In the genomic region with DNA sequence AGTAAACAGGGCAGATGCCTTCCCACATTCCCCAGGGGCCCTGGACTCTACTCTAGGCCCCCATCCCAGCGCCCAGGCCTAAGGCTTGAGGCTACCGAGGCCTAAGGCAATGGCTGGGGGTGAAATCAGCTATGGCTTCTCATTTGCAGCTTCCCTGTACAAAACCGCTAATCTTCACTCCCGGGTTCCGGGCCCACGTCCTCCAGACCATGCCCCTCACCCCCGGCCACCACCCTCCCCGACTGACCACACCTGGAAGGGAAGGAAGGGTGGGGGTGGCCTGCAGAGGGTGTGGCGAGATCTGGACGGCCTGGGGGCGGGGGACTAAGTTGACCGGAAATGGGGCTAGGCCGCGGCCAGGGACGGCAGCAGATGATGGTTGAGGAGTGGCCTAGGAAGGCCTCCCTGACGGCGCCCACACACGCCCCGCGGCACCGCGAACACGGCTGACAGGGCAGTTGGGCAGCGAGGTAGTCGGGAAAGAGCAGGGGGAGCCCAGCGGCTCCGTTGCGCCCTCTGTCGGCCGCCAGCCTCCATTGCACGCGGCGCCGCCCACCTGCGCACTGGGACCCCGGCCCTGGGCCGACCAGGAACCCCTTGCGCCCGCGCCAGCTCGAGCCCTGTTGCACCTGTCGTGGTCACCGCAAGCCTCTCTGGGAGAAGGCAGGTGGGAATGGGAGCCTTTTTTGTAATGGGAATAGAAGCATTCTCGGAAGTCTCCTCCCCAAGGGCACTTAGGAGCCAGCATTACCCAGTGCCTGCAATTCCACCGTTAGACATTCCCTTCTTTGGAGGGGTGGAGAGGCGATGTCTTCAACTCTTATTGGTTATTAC, we compare ENCODE assay signal across 9 cellular contexts.
DNase-seq lines count a peak whose midpoint lies in the region; ATAC-seq and TF ChIP-seq lines count a peak whose summit lies in the region.
"Had no signal": no experiment of that assay in that cellular context is flagged by ENCODE, and none has a peak within 500 bp of the region (broad histone marks: within the 10 kb centered on the region; RNA-seq: fewer than 3 reads in every experiment).

No MANE protein-coding gene starts in this region.

- H3K4me3 Mint-ChIP-seq in CD14-positive monocyte = peak overlapping the region; percentile 73 to 90
- H3K4me3 Mint-ChIP-seq in activated naive CD4-positive, alpha-beta T cell treated with anti-CD3 and anti-CD28 coated beads for 36 hours = peak overlapping the region; percentile 50
- H3K4me3 Mint-ChIP-seq: T-helper 1 cell treated with Interleukin-12 subunit alpha and Interleukin-12 subunit beta and Interleukin-4 antibody, amounts not matched to agents 30 μg/mL and 1 μg/mL, for 36 hours had no signal

- intact Hi-C loops in CD14-positive monocyte (cut with micrococcal nuclease) (loop anchor here (5.0 kb wide), 2 partner anchors 40 to 50 kb away; no protein-coding TSS in a partner anchor), tibial artery (cut with DNase I; ENCODE audit: low total_unique reads) (loop anchor here (5.0 kb wide), 1 partner anchor 90 kb away; no protein-coding TSS in a partner anchor)
- intact Hi-C loops in activated naive CD4-positive, alpha-beta T cell treated with anti-CD3 and anti-CD28 coated beads for 36 hours (cut with micrococcal nuclease) = loop anchor here (2.0 to 10.0 kb wide), 2 partner anchors 187 to 353 kb away; no protein-coding TSS in a partner anchor

- peaks cover 0 to 3% (median 1%) of the 10 kb centered on the region in 3 donors for H3K27me3 Mint-ChIP-seq in CD14-positive monocyte (ENCODE audit: low read depth in 3 of 3)
- H3K27me3 Mint-ChIP-seq in activated naive CD4-positive, alpha-beta T cell treated with anti-CD3 and anti-CD28 coated beads for 36 hours (ENCODE audit: low read depth) = no peaks in the 10 kb centered on the region

- DNase-seq in CD14-positive monocyte (ENCODE audit: low spot score) (no peak), HuH-7 (ENCODE audit: low spot score) (peak; percentile 68), SJCRH30 (peak; percentile 88), globus pallidus (ENCODE audit: low spot score) (peak; percentile 49), omental fat pad (ENCODE audit: low spot score) (peak; percentile 32), tibial artery (peak; percentile 43 to 77)
- DNase-seq in activated naive CD4-positive, alpha-beta T cell treated with anti-CD3 and anti-CD28 coated beads for 36 hours = peak; percentile 48

- peaks cover 19% of the 10 kb centered on the region; the same call in 1 of the 2 replicates for H3K4me1 ChIP-seq in SJCRH30
- H3K4me1 ChIP-seq in tibial artery = peaks cover 0 to 52% (median 27%) of the 10 kb centered on the region in 4 donors

- peak; percentile 92 for ATAC-seq in GM19395 (IDR thresholded peaks at IDR 0.05; ENCODE audit: unreplicated experiment)
- peak; percentile 72 for ATAC-seq in omental fat pad (ENCODE audit: low FRiP score)

- H3K27me3 ChIP-seq in SJCRH30 (no peaks in the 10 kb centered on the region), tibial artery (no peaks in the 10 kb centered on the region)

- H3K36me3 ChIP-seq in SJCRH30 = no peaks in the 10 kb centered on the region
- no peaks in the 10 kb centered on the region for H3K36me3 ChIP-seq in tibial artery

- peak overlapping the region in 6 of 7 donors; percentile 23 to 88 (median 74) for H3K27ac Mint-ChIP-seq in CD14-positive monocyte
- H3K27ac Mint-ChIP-seq in activated naive CD4-positive, alpha-beta T cell treated with anti-CD3 and anti-CD28 coated beads for 36 hours = no peak overlapping the region
- H3K27ac Mint-ChIP-seq: T-helper 1 cell treated with Interleukin-12 subunit alpha and Interleukin-12 subunit beta and Interleukin-4 antibody, amounts not matched to agents 30 μg/mL and 1 μg/mL, for 36 hours had no signal

- CTCF ChIA-PET in activated naive CD4-positive, alpha-beta T cell treated with anti-CD3 and anti-CD28 coated beads for 36 hours (lab: Charles Lee) = interaction anchor here (0.6 to 3.6 kb wide), 7 partner anchors 9 to 328 kb away, joined by 3 to 19 read pairs (median 4); no protein-coding TSS in a partner anchor

- no peaks in the 10 kb centered on the region for H3K36me3 Mint-ChIP-seq in CD14-positive monocyte
- no peaks in the 10 kb centered on the region for H3K36me3 Mint-ChIP-seq in activated naive CD4-positive, alpha-beta T cell treated with anti-CD3 and anti-CD28 coated beads for 36 hours (ENCODE audit: low read depth)

- TF ChIP-seq CTCF in CD14-positive monocyte (IDR thresholded peaks at IDR 0.05) (peak; percentile 100), omental fat pad (IDR thresholded peaks at IDR 0.05) (peak in 2 of 3 donors; percentile 83 to 98), tibial artery (IDR thresholded peaks at IDR 0.05) (peak; percentile 93 to 98)

- peak overlapping the region; percentile 40; the same call in 1 of the 2 replicates for H3K27ac ChIP-seq in SJCRH30
- H3K27ac ChIP-seq in tibial artery = peak overlapping the region; percentile 74 to 80

- H3K9me3 Mint-ChIP-seq in CD14-positive monocyte = no peaks in the 10 kb centered on the region
- no peaks in the 10 kb centered on the region for H3K9me3 Mint-ChIP-seq in activated naive CD4-positive, alpha-beta T cell treated with anti-CD3 and anti-CD28 coated beads for 36 hours
- H3K9me3 Mint-ChIP-seq: T-helper 1 cell treated with Interleukin-12 subunit alpha and Interleukin-12 subunit beta and Interleukin-4 antibody, amounts not matched to agents 30 μg/mL and 1 μg/mL, for 36 hours had no signal

- H3K4me3 ChIP-seq in SJCRH30 = peak overlapping the region; percentile 50
- peak overlapping the region; percentile 20 to 47 for H3K4me3 ChIP-seq in tibial artery

- H3K9me3 ChIP-seq in SJCRH30 (replicated peaks) (no peaks in the 10 kb centered on the region), tibial artery (no peaks in the 10 kb centered on the region)

- H3K4me1 Mint-ChIP-seq in CD14-positive monocyte = peaks cover 45% of the 10 kb centered on the region
- H3K4me1 Mint-ChIP-seq in activated naive CD4-positive, alpha-beta T cell treated with anti-CD3 and anti-CD28 coated beads for 36 hours (ENCODE audit: low read depth) = peaks cover 2% of the 10 kb centered on the region
